Comparison of ENCODE assay signal across 25 cellular contexts in genomic region chr17:80095844-80096475, GRCh38. TPM values are rescaled to one million over a fixed set of nuclear protein-coding genes. Genes with fewer than 3 reads are reported as not detected.
"Had no signal": no experiment of that assay in that cellular context is flagged by ENCODE, and none has a peak within 500 bp of the region (broad histone marks: within the 10 kb centered on the region; RNA-seq: fewer than 3 reads in every experiment).

No MANE protein-coding gene starts in this region.

- H3K27me3 ChIP-seq: foreskin keratinocyte, testis had no signal

- H3K27ac ChIP-seq: foreskin keratinocyte, testis, WERI-Rb-1 had no signal

- H3K9me3 Mint-ChIP-seq: activated naive CD8-positive, alpha-beta T cell treated with anti-CD3 and anti-CD28 coated beads, Interleukin-2, amount 50 U/mL, for 24 hours; activated T-cell treated with anti-CD3 and anti-CD28 coated beads, Interleukin-2, amount 50 U/mL, for 4 hours; memory B cell; nephron; stimulated activated naive B cell treated with anti-CD40 and anti-IgM and Interleukin-4, amounts not matched to agents 10 μg/mL and 1 μg/mL and 100 μg/mL, for 72 hours; type B pancreatic cell had no signal

- H3K27ac Mint-ChIP-seq: activated naive CD8-positive, alpha-beta T cell treated with anti-CD3 and anti-CD28 coated beads, Interleukin-2, amount 50 U/mL, for 24 hours; immature natural killer cell; memory B cell; nephron; stimulated activated naive B cell treated with anti-CD40 and anti-IgM and Interleukin-4, amounts not matched to agents 10 μg/mL and 1 μg/mL and 100 μg/mL, for 72 hours; type B pancreatic cell had no signal

- H3K4me3 Mint-ChIP-seq: activated naive CD8-positive, alpha-beta T cell treated with anti-CD3 and anti-CD28 coated beads, Interleukin-2, amount 50 U/mL, for 24 hours; activated T-cell treated with anti-CD3 and anti-CD28 coated beads, Interleukin-2, amount 50 U/mL, for 4 hours; immature natural killer cell; memory B cell; nephron; stimulated activated naive B cell treated with anti-CD40 and anti-IgM and Interleukin-4, amounts not matched to agents 10 μg/mL and 1 μg/mL and 100 μg/mL, for 72 hours; type B pancreatic cell had no signal

- H3K36me3 Mint-ChIP-seq: immature natural killer cell; memory B cell; stimulated activated naive B cell treated with anti-CD40 and anti-IgM and Interleukin-4, amounts not matched to agents 10 μg/mL and 1 μg/mL and 100 μg/mL, for 72 hours; type B pancreatic cell had no signal

- H3K27me3 Mint-ChIP-seq: activated naive CD8-positive, alpha-beta T cell treated with anti-CD3 and anti-CD28 coated beads, Interleukin-2, amount 50 U/mL, for 24 hours; type B pancreatic cell had no signal

- ATAC-seq: activated naive CD8-positive, alpha-beta T cell treated with anti-CD3 and anti-CD28 coated beads, Interleukin-2, amount 50 U/mL, for 24 hours; activated T-cell treated with anti-CD3 and anti-CD28 coated beads, Interleukin-2, amount 50 U/mL, for 4 hours; foreskin keratinocyte; left ventricle myocardium superior; sciatic nerve; stimulated activated naive B cell treated with anti-CD40 and anti-IgM and Interleukin-4, amounts not matched to agents 10 μg/mL and 1 μg/mL and 100 μg/mL, for 72 hours had no signal

- H3K9me3 ChIP-seq: testis had no signal

- H3K36me3 ChIP-seq: WERI-Rb-1 had no signal

- H3K4me3 ChIP-seq: smooth muscle cell, testis had no signal

- DNase-seq: activated CD4-positive, alpha-beta T cell treated with anti-CD3 and anti-CD28 coated beads for 1 hour; activated CD8-positive, alpha-beta memory T cell treated with anti-CD3 and anti-CD28 coated beads, Interleukin-2, amount 50 U/mL, for 4 hours; activated gamma-delta T cell; activated naive CD4-positive, alpha-beta T cell treated with anti-CD3 and anti-CD28 coated beads, Interleukin-2, amount 50 U/mL, for 16 hours; activated naive CD8-positive, alpha-beta T cell treated with anti-CD3 and anti-CD28 coated beads, Interleukin-2, amount 50 U/mL, for 24 hours; activated T-cell treated with anti-CD3 and anti-CD28 coated beads, Interleukin-2, amount 50 U/mL, for 4 hours; cortex of kidney; effector CD4-positive, alpha-beta T cell; erythroblast; foreskin keratinocyte; immature natural killer cell; kidney glomerular epithelial cell; left ventricle myocardium superior; nucleus accumbens; stimulated activated CD4-positive, alpha-beta T cell treated with anti-CD3 and anti-CD28 coated beads, Interleukin-2, amount 100 ng/mL, for 48 hours; stimulated activated CD8-positive, alpha-beta memory T cell treated with anti-CD3 and anti-CD28 coated beads, Interleukin-4, amount 100 ng/mL, for 48 hours; stimulated activated naive B cell treated with anti-CD40 and anti-IgM and Interleukin-4, amounts not matched to agents 10 μg/mL and 1 μg/mL and 100 μg/mL, for 72 hours; testis; WERI-Rb-1 had no signal

- H3K4me1 ChIP-seq: foreskin keratinocyte, testis had no signal

RNA-seq across cellular contexts. Expression of gene CCDC40, which starts 59.5 kb away (rescaled TPM):
- total RNA-seq: T-helper 2 cell treated with Interferon-gamma antibody and Interleukin-4, amounts not matched to agents 100 ng/mL and 5 ng/mL, for 36 hours had no signal
